Comparison of ENCODE assay signal across 1 cellular context in genomic region chr18:62490967-62491366, GRCh38.
TF ChIP-seq lines count a peak whose summit lies in the region.

No MANE protein-coding gene starts in this region.

TF ChIP-seq in H1, 55 proteins besides CTCF, POLR2A, EP300 and RAD21:
- TF ChIP-seq KDM5A (IDR thresholded peaks at IDR 0.05; ENCODE audit: low read length) (no peak), SIRT6 (IDR thresholded peaks at IDR 0.05; ENCODE audit: low read length) (no peak), BRCA1 (IDR thresholded peaks at IDR 0.05; ENCODE audit: low read depth, low read length) (no peak), FOSL1 (IDR thresholded peaks at IDR 0.05; ENCODE audit: insufficient read depth, low read depth, low read length) (no peak)
